ENCODE assay signal across 21 cellular contexts in the genomic region with DNA sequence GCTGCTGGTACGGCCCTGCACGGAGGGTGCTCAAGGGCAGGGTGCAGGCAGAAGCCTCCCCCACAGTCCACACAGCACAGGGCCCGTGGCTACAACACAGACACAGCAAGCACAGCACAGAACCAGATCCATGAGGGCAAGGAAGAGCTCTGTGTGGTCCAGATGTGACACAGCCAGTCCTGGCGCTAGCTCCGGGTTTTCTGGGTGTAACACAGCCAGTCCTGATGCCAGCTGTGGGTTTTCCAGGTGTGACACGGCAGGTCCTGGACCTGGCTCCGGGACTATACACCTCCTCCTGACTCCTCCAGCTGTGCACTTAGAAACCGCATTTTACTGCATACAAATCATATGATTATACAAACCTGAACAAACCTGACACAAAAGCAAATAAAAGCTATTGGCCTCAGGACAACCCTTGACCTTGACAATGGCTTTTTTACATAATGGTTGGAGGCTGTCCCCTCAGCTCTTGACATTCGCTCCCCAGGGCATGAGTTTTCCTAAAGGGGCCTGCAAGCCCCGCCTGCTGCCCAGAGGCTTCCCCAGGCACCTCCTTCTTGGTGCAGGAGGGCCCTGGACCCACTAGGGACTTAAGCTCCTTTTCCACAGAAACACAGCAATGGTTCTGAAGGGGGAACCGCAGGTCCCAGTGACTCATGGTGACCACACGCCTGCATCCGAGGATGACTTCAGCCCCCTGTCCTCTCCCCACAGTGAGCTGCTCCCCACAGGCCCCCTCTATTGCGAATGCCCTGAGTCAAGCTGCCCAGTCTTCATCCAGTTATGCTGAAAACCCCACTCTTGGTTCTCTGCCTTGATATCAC.
DNase-seq lines count a peak whose midpoint lies in the region; ATAC-seq lines count a peak whose summit lies in the region.
"Had no signal": no experiment of that assay in that cellular context is flagged by ENCODE, and none has a peak within 500 bp of the region (broad histone marks: within the 10 kb centered on the region; RNA-seq: fewer than 3 reads in every experiment).

No MANE protein-coding gene starts in this region.

- intact Hi-C loops in sciatic nerve (cut with DNase I), result no loop called here

- no peak overlapping the region for H4K8ac ChIP-seq in neuronal stem cell (ENCODE audit: low read depth, low read length)

- peak overlapping the region; percentile 24 for H3K9ac ChIP-seq in neuronal stem cell (ENCODE audit: low read depth, low read length, poor library complexity)

- H2AK5ac ChIP-seq in neuronal stem cell (ENCODE audit: low read depth, low read length), result no peak overlapping the region

- H3K4ac ChIP-seq in neuronal stem cell (ENCODE audit: low read length), result no peak overlapping the region

- ATAC-seq in GM21529 (IDR thresholded peaks at IDR 0.05; ENCODE audit: unreplicated experiment) (no peak), sciatic nerve (no peak)
- ATAC-seq: activated CD8-positive, alpha-beta T cell treated with anti-CD3 and anti-CD28 coated beads for 36 hours; GM23338; psoas muscle had no signal

- H3K36me3 ChIP-seq in neuronal stem cell (replicated peaks in 1 of 2; ENCODE audit: control insufficient read depth in 2 of 2, insufficient read depth in 2 of 2, low read length in 2 of 2), result no peaks in the 10 kb centered on the region
- H3K36me3 ChIP-seq: BE2C, esophagus squamous epithelium, transverse colon had no signal

- DNase-seq in DMS153 (lab: John Stamatoyannopoulos, UW) (peak; percentile 31), DMS153 treated with DMSO at 0.1 percent for 48 hours (lab: John Stamatoyannopoulos, UW; ENCODE audit: unreplicated experiment) (no peak), MV-4-11 (lab: John Stamatoyannopoulos, UW) (peak; percentile 30), SW480 (ENCODE audit: low spot score) (peak; percentile 26), neuronal stem cell (ENCODE audit: low spot score) (no peak), sciatic nerve (ENCODE audit: low spot score) (no peak), SIG-M5 treated with dmso at 0.1 percent for 504 hours (lab: John Stamatoyannopoulos, UW; ENCODE audit: unreplicated experiment) (no peak)
- DNase-seq: activated naive CD8-positive, alpha-beta T cell treated with anti-CD3 and anti-CD28 coated beads, Interleukin-2, amount 10 ng/mL, durations not matched to agents 7 days and 5 days; activated T-cell treated with anti-CD3 and anti-CD28 coated beads, Interleukin-2, amount 50 U/mL, for 48 hours; BE2C; esophagus squamous epithelium; glutamatergic neuron; KBM-7; NCI-H524; psoas muscle; stimulated activated naive CD4-positive, alpha-beta T cell; transverse colon had no signal

- no peak overlapping the region for H3K14ac ChIP-seq in neuronal stem cell (ENCODE audit: low read length)

- no peak overlapping the region for H3K27ac ChIP-seq in neuronal stem cell (replicated peaks; ENCODE audit: low read length)
- H3K27ac ChIP-seq: 22Rv1, esophagus squamous epithelium, psoas muscle, transverse colon had no signal

- peaks cover 0 to 2% of the 10 kb centered on the region in 2 donors for H3K9me3 ChIP-seq in neuronal stem cell (replicated peaks in 1 of 2; ENCODE audit: control insufficient read depth in 2 of 2, insufficient read depth in 1 of 2, low read depth in 1 of 2, low read length in 2 of 2)
- H3K9me3 ChIP-seq: BE2C, psoas muscle, transverse colon had no signal

- H3K4me1 ChIP-seq in neuronal stem cell (ENCODE audit: control insufficient read depth in 2 of 2, insufficient read depth in 1 of 2, low read depth in 1 of 2, low read length in 2 of 2), result no peaks in the 10 kb centered on the region
- H3K4me1 ChIP-seq: BE2C, psoas muscle had no signal

- H4K91ac ChIP-seq in neuronal stem cell (ENCODE audit: low read depth, low read length, poor library complexity), result no peak overlapping the region

- H2BK15ac ChIP-seq in neuronal stem cell (ENCODE audit: low read length), result no peak overlapping the region

- H3K27me3 ChIP-seq in neuronal stem cell (ENCODE audit: control insufficient read depth in 3 of 3, insufficient read depth in 3 of 3, low read depth in 1 of 3, low read length in 3 of 3), result peaks cover 0 to 10% (median 0%) of the 10 kb centered on the region in 3 experiments
- H3K27me3 ChIP-seq: BE2C, transverse colon had no signal

- H2AFZ ChIP-seq in neuronal stem cell (ENCODE audit: low read length), result no peak overlapping the region
- H2AFZ ChIP-seq: GM23338 had no signal

- no peak overlapping the region for H2BK5ac ChIP-seq in neuronal stem cell (ENCODE audit: low read length)

- H2BK12ac ChIP-seq in neuronal stem cell (ENCODE audit: low read length), result no peak overlapping the region

- H3K18ac ChIP-seq in neuronal stem cell (ENCODE audit: low read length), result peak overlapping the region; percentile 33

- no peak overlapping the region for H2BK120ac ChIP-seq in neuronal stem cell (ENCODE audit: low read depth, low read length)

- H3K4me2 ChIP-seq in neuronal stem cell (ENCODE audit: insufficient read depth, low read length, poor library complexity, severe bottlenecking), result no peak overlapping the region
- H3K4me2 ChIP-seq: GM23338 had no signal

- H3K23ac ChIP-seq in neuronal stem cell (ENCODE audit: low read depth, low read length, poor library complexity), result no peak overlapping the region

- no CpG with 5 or more reads among the region's 14 CpGs for WGBS in neuronal stem cell (ENCODE audit: extremely low coverage in 2 of 2, insufficient read length in 2 of 2, insufficient replicate concordance in 1 of 2), 2 donors

- H3K4me3 ChIP-seq in neuronal stem cell (ENCODE audit: low read length in 2 of 2), result no peak overlapping the region
- H3K4me3 ChIP-seq: esophagus squamous epithelium, GM23338, psoas muscle, transverse colon had no signal

- peaks cover 3% of the 10 kb centered on the region for H3K79me1 ChIP-seq in neuronal stem cell (ENCODE audit: low read depth, low read length)

Comparison
In these comparisons a context has a peak if more than half of its experiments do, and no peak if none do; other contexts are left out.
1. DNase-seq: peak in DMS153 (single experiment), MV-4-11 (single experiment) and SW480 (single experiment); none in DMS153 treated with DMSO at 0.1 percent for 48 hours (single experiment), neuronal stem cell (single experiment), sciatic nerve (single experiment) and SIG-M5 treated with dmso at 0.1 percent for 504 hours (single experiment).